19 cellular contexts compared by ENCODE assay signal in genomic region chr11:47314992-47315391, GRCh38. TPM values are rescaled to one million over a fixed set of nuclear protein-coding genes. Genes with fewer than 3 reads are reported as not detected.
"Had no signal": no experiment of that assay in that cellular context is flagged by ENCODE, and none has a peak within 500 bp of the region (broad histone marks: within the 10 kb centered on the region; RNA-seq: fewer than 3 reads in every experiment).

No MANE protein-coding gene starts in this region.

- ATAC-seq: naive thymus-derived CD8-positive, alpha-beta T cell; sciatic nerve; stimulated activated memory B cell treated with anti-CD40 and anti-IgM and Interleukin-4, amounts not matched to agents 10 μg/mL and 1 μg/mL and 100 μg/mL, for 72 hours had no signal

- H3K4me3 Mint-ChIP-seq: activated naive CD8-positive, alpha-beta T cell; activated T-helper 1 cell treated with anti-CD3 and anti-CD28 coated beads, Interleukin-12 subunit alpha, Interleukin-12 subunit beta, Interleukin-2, Interleukin-4 antibody, amounts not matched to agents 30 ng/mL and 10 ng/mL and 1 ng/mL, durations not matched to agents 14 hours and 24 hours and 36 hours; endodermal cell; naive thymus-derived CD8-positive, alpha-beta T cell; stimulated activated memory B cell treated with anti-CD40 and anti-IgM and Interleukin-4, amounts not matched to agents 10 μg/mL and 1 μg/mL and 100 μg/mL, for 72 hours had no signal

- H2AFZ ChIP-seq: parathyroid adenoma had no signal

- H3K9me3 ChIP-seq: thoracic aorta, upper lobe of left lung had no signal

- H3K27ac Mint-ChIP-seq: activated naive CD8-positive, alpha-beta T cell; activated T-helper 1 cell treated with anti-CD3 and anti-CD28 coated beads, Interleukin-12 subunit alpha, Interleukin-12 subunit beta, Interleukin-2, Interleukin-4 antibody, amounts not matched to agents 30 ng/mL and 10 ng/mL and 1 ng/mL, durations not matched to agents 14 hours and 24 hours and 36 hours; endodermal cell; stimulated activated memory B cell treated with anti-CD40 and anti-IgM and Interleukin-4, amounts not matched to agents 10 μg/mL and 1 μg/mL and 100 μg/mL, for 72 hours had no signal

- H3K36me3 Mint-ChIP-seq: activated naive CD8-positive, alpha-beta T cell had no signal

- H3K27me3 ChIP-seq: dorsolateral prefrontal cortex, upper lobe of left lung had no signal

- H3K9ac ChIP-seq: parathyroid adenoma had no signal

- DNase-seq: activated CD4-positive, alpha-beta T cell treated with anti-CD3 and anti-CD28 coated beads, Interleukin-2, amount 50 U/mL, for 4 hours; activated gamma-delta T cell treated with Interleukin-2 at 50 U/mL for 16 hours; amniotic stem cell; dorsolateral prefrontal cortex; endodermal cell; mesendoderm; naive thymus-derived CD8-positive, alpha-beta T cell; stimulated activated CD4-positive, alpha-beta T cell treated with anti-CD3 and anti-CD28 coated beads, Interleukin-4, amount 100 ng/mL, for 4 hours; T-helper 2 cell; upper lobe of left lung had no signal

- H3K4me3 ChIP-seq: dorsolateral prefrontal cortex, thoracic aorta, upper lobe of left lung had no signal

- H3K4me1 ChIP-seq: parathyroid adenoma, upper lobe of left lung had no signal

- H3K4me1 Mint-ChIP-seq: endodermal cell had no signal

- H3K9me3 Mint-ChIP-seq: activated T-helper 1 cell treated with anti-CD3 and anti-CD28 coated beads, Interleukin-12 subunit alpha, Interleukin-12 subunit beta, Interleukin-2, Interleukin-4 antibody, amounts not matched to agents 30 ng/mL and 10 ng/mL and 1 ng/mL, durations not matched to agents 14 hours and 24 hours and 36 hours; endodermal cell; naive thymus-derived CD8-positive, alpha-beta T cell; stimulated activated memory B cell treated with anti-CD40 and anti-IgM and Interleukin-4, amounts not matched to agents 10 μg/mL and 1 μg/mL and 100 μg/mL, for 72 hours had no signal

- H3K79me2 ChIP-seq: parathyroid adenoma had no signal

- H3K27me3 Mint-ChIP-seq: activated naive CD8-positive, alpha-beta T cell; naive thymus-derived CD8-positive, alpha-beta T cell; stimulated activated memory B cell treated with anti-CD40 and anti-IgM and Interleukin-4, amounts not matched to agents 10 μg/mL and 1 μg/mL and 100 μg/mL, for 72 hours had no signal

- H3K27ac ChIP-seq: dorsolateral prefrontal cortex, parathyroid adenoma, thoracic aorta, upper lobe of left lung had no signal

RNA-seq across cellular contexts. Expression of gene MYBPC3, which starts 37.5 kb away (rescaled TPM):
- total RNA-seq: activated CD8-positive, alpha-beta memory T cell treated with anti-CD3 and anti-CD28 coated beads for 36 hours; activated T-helper 1 cell treated with anti-CD3 and anti-CD28 coated beads, Interleukin-12 subunit alpha, Interleukin-12 subunit beta, Interleukin-2, Interleukin-4 antibody, amounts not matched to agents 30 ng/mL and 10 ng/mL and 1 ng/mL, durations not matched to agents 14 hours and 24 hours and 36 hours; epithelial cell of proximal tubule; lower leg skin; thoracic aorta had no signal
